Comparison of ENCODE assay signal across 8 cellular contexts in the genomic region with DNA sequence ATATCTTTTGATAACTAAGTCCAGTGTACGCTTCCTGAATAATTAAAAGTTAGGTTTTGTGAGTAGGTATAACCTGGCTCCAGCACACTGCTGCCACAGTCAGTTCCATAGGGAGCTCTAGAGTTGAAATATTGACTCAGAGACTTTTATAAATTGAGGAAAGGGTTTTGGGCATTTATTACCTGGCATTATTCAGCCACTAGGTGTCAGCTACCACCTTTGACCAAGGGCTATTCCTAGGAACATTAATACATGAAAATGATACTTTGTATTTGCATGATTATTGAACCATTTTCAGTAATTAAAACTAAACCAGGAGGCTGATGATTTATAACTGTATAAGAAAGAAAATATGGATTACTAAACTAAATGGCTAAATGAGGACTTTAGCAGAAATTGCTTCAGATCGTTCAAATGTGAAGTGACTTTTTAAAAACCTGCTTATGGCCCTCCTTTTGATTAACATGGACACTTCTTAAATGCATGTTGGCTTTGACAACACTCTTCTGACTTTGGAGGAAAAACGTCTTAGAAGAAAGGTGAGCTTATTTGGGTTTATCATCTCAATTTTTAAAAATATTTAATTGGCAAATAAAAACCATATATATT.
DNase-seq lines count a peak whose midpoint lies in the region; ATAC-seq and TF ChIP-seq lines count a peak whose summit lies in the region.

No MANE protein-coding gene starts in this region.

- in situ Hi-C loops in transverse colon (cut with MboI; ENCODE audit: low pct_ligation_motif_present in 1 of 4, low pct_unique_long_range_greater_than_20kb in 1 of 4, low sequenced_read_pairs in 3 of 4): loop anchor here in 3 of 4 donors (10.0 to 25.0 kb wide), 3 partner anchors 185 to 210 kb away; no protein-coding TSS in a partner anchor

- intact Hi-C loops in heart left ventricle (cut with DNase I): loop anchor here in 5 of 10 donors (5.0 to 10.0 kb wide), 3 partner anchors 208 to 565 kb away; no protein-coding TSS in a partner anchor
- intact Hi-C loops in Right ventricle myocardium superior (cut with DNase I): loop anchor here (10.0 kb wide), 1 partner anchor 208 kb away; no protein-coding TSS in a partner anchor
- intact Hi-C loops in transverse colon (cut with DNase I; ENCODE audit: low total_unique reads): no loop called here

- ATAC-seq in heart left ventricle (no peak), Right ventricle myocardium superior (ENCODE audit: poor library complexity) (no peak), HG02884 (IDR thresholded peaks at IDR 0.05; ENCODE audit: unreplicated experiment) (no peak)

- H3K9me3 Mint-ChIP-seq in immature natural killer cell: no peaks in the 10 kb centered on the region

- H3K27me3 ChIP-seq in heart left ventricle: no peaks in the 10 kb centered on the region
- no peaks in the 10 kb centered on the region for H3K27me3 ChIP-seq in transverse colon

- H3K27ac ChIP-seq in heart left ventricle (no peak overlapping the region), coronary artery (no peak overlapping the region), transverse colon (no peak overlapping the region)

- TF ChIP-seq CTCF in heart left ventricle (IDR thresholded peaks at IDR 0.05) (peak in 9 of 12 donors; percentile 10 to 51 (median 34)), coronary artery (IDR thresholded peaks at IDR 0.05) (peak; percentile 21), transverse colon (IDR thresholded peaks at IDR 0.05) (peak; percentile 26 to 51 (median 43))

- H3K36me3 Mint-ChIP-seq in immature natural killer cell: no peaks in the 10 kb centered on the region

- H3K36me3 ChIP-seq in heart left ventricle: no peaks in the 10 kb centered on the region
- no peaks in the 10 kb centered on the region for H3K36me3 ChIP-seq in transverse colon

- H3K27me3 Mint-ChIP-seq in immature natural killer cell (ENCODE audit: low read depth in 3 of 3): no peaks in the 10 kb centered on the region

- no peak for TF ChIP-seq POLR2A in heart left ventricle (IDR thresholded peaks at IDR 0.05)
- no peak for TF ChIP-seq POLR2A in transverse colon (IDR thresholded peaks at IDR 0.05)

- DNase-seq in heart left ventricle (no peak), Right ventricle myocardium superior (no peak), NCI-H1092 treated with DMSO at 0.1 percent for 48 hours (lab: John Stamatoyannopoulos, UW) (peak; percentile 56), coronary artery (ENCODE audit: low spot score) (no peak), transverse colon (no peak), mucosa of gallbladder (ENCODE audit: low spot score) (no peak), immature natural killer cell (no peak)

- H3K4me1 Mint-ChIP-seq in immature natural killer cell: no peaks in the 10 kb centered on the region

- H3K9me3 ChIP-seq in heart left ventricle (no peaks in the 10 kb centered on the region), transverse colon (no peaks in the 10 kb centered on the region)

- no peak for TF ChIP-seq EP300 in transverse colon (IDR thresholded peaks at IDR 0.05; ENCODE audit: low read depth)

- WGBS in heart left ventricle, 4 donors: 60 to 68% (median 65%) methylated on average over 3 of the region's 3 CpGs
- WGBS in transverse colon (ENCODE audit: low coverage in 1 of 2), 2 donors: 65 to 67% methylated on average over 2 to 3 of the region's 3 CpGs

- no peak overlapping the region for H3K4me3 ChIP-seq in heart left ventricle
- H3K4me3 ChIP-seq in coronary artery: no peak overlapping the region
- H3K4me3 ChIP-seq in transverse colon: no peak overlapping the region

- H3K27ac Mint-ChIP-seq in immature natural killer cell: no peak overlapping the region

- no peaks in the 10 kb centered on the region for H3K4me1 ChIP-seq in heart left ventricle
- peaks cover 0 to 8% (median 0%) of the 10 kb centered on the region in 4 donors for H3K4me1 ChIP-seq in transverse colon

- H3K4me3 Mint-ChIP-seq in immature natural killer cell: no peak overlapping the region
